In the genomic region with DNA sequence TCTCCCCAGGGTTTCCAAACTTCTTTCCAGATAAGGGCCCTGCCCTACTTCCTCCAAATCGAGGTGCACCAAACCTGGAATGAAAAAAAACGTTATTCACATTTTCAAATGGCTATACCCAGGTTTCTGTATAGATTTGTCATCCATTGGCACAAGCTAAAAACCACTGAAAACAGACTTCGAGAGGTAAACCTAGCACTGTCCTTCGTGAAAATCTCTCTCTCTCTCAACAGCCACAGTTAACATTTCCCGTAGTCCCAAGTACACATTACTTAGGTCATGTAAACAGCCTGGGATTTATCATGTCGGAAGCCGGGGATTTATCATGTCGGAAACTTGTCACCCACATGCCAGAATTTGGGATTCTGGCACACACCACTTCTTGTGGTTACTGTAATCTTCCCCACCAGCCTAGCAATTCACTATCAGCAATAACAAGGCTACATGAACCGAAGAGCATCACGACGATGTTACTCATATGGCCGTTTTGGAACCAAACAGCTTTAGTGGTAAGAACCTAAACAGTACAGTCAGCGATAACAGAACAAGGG, we compare ENCODE assay signal across 7 cellular contexts. TPM values are rescaled to one million over a fixed set of nuclear protein-coding genes. Genes with fewer than 3 reads are reported as not detected.
DNase-seq lines count a peak whose midpoint lies in the region; ATAC-seq and TF ChIP-seq lines count a peak whose summit lies in the region.

No MANE protein-coding gene starts in this region.

- H3K27ac ChIP-seq in SJSA1 (peak overlapping the region; percentile 97), fibroblast of lung (ENCODE audit: insufficient read depth, low read length) (peak overlapping the region; percentile 97), rectal smooth muscle tissue (ENCODE audit: low read depth, low read length) (peak overlapping the region; percentile 99)

- peaks cover 87% of the 10 kb centered on the region for H3K79me2 ChIP-seq in fibroblast of lung (ENCODE audit: control insufficient read depth, insufficient read depth, low read length)

- H3K9ac ChIP-seq in fibroblast of lung (ENCODE audit: insufficient read depth, low read length) (peak overlapping the region; percentile 95), rectal smooth muscle tissue (ENCODE audit: low read length) (peak overlapping the region; percentile 83)

- H3K9me3 ChIP-seq in SJSA1 (replicated peaks) (no peaks in the 10 kb centered on the region), fibroblast of lung (ENCODE audit: control insufficient read depth, insufficient read depth, low read depth, low read length) (no peaks in the 10 kb centered on the region)

- H3K4me1 ChIP-seq in SJSA1 (replicated peaks) (peaks cover 32% of the 10 kb centered on the region), fibroblast of lung (ENCODE audit: control insufficient read depth, extremely low read depth, insufficient read depth, low read length) (peaks cover 12% of the 10 kb centered on the region), rectal smooth muscle tissue (ENCODE audit: control insufficient read depth, insufficient read depth, low read length) (peaks cover 42% of the 10 kb centered on the region)

- TF ChIP-seq CTCF in fibroblast of lung (conservative IDR thresholded peaks at IDR 0.05 in 1 of 2, IDR thresholded peaks at IDR 0.05 in 1 of 2; ENCODE audit: low read depth in 1 of 2, low read length in 2 of 2), result no peak
- no peak for TF ChIP-seq CTCF in GM10248 (IDR thresholded peaks at IDR 0.05; ENCODE audit: control extremely low read depth, extremely low read depth, low read depth, missing control alignments)
- no peak for TF ChIP-seq CTCF in GM13976 (IDR thresholded peaks at IDR 0.05; ENCODE audit: borderline replicate concordance, control extremely low read depth, extremely low read depth, insufficient read depth, missing control alignments)

- H3K27me3 ChIP-seq in H7 (ENCODE audit: control insufficient read depth, insufficient read depth, low read length) (no peaks in the 10 kb centered on the region), SJSA1 (replicated peaks) (no peaks in the 10 kb centered on the region), fibroblast of lung (ENCODE audit: control insufficient read depth, insufficient read depth, low read length) (no peaks in the 10 kb centered on the region), rectal smooth muscle tissue (ENCODE audit: control insufficient read depth, insufficient read depth, low read length) (no peaks in the 10 kb centered on the region)

- CTCF ChIA-PET in GM10248 (lab: Yijun Ruan, JAX), result interaction anchor here (0.9 to 1.8 kb wide), 2 partner anchors 8 to 85 kb away, joined by 3 to 6 read pairs; a partner anchor contains a TSS

- peak overlapping the region; percentile 97 for H3K4me3 ChIP-seq in H7 (ENCODE audit: insufficient read depth, low read depth, low read length)
- H3K4me3 ChIP-seq in SJSA1, result peak overlapping the region; percentile 78
- H3K4me3 ChIP-seq in fibroblast of lung (replicated peaks in 1 of 4; ENCODE audit: control extremely low read depth in 1 of 4, insufficient read depth in 1 of 4, low read depth in 3 of 4, low read length in 4 of 4), result peak overlapping the region; percentile 74 to 100 (median 92)
- H3K4me3 ChIP-seq in rectal smooth muscle tissue (ENCODE audit: low read length), result peak overlapping the region; percentile 92

- POLR2A ChIA-PET in GM10248 (lab: Yijun Ruan, JAX), result interaction anchor here (0.8 to 4.0 kb wide), 11 partner anchors 8 to 131 kb away, joined by 3 to 89 read pairs (median 3); a partner anchor contains a TSS

- H3K36me3 ChIP-seq in H7 (replicated peaks; ENCODE audit: control insufficient read depth, insufficient read depth, low read length), result peaks cover 47% of the 10 kb centered on the region
- H3K36me3 ChIP-seq in SJSA1, result peaks cover 78% of the 10 kb centered on the region
- peaks cover 27% of the 10 kb centered on the region for H3K36me3 ChIP-seq in fibroblast of lung (ENCODE audit: control insufficient read depth, insufficient read depth, low read length)
- peaks cover 47% of the 10 kb centered on the region for H3K36me3 ChIP-seq in rectal smooth muscle tissue (ENCODE audit: control insufficient read depth, insufficient read depth, low read length)

- ATAC-seq in HG03469 (IDR thresholded peaks at IDR 0.05; ENCODE audit: unreplicated experiment), result no peak

- peak overlapping the region; percentile 71 for H3K4me2 ChIP-seq in fibroblast of lung (ENCODE audit: extremely low read depth, insufficient read depth, low read length)

- peaks cover 13% of the 10 kb centered on the region for H4K20me1 ChIP-seq in fibroblast of lung (ENCODE audit: control insufficient read depth, extremely low read depth, insufficient read depth, low read length)

- DNase-seq in H7, result no peak
- DNase-seq in SJSA1 (ENCODE audit: low read depth in 1 of 2, low spot score in 2 of 2), result no peak
- peak in 1 of 2 donors; percentile 80 for DNase-seq in fibroblast of lung (ENCODE audit: low read depth in 2 of 2)
- no peak for DNase-seq in GM10248 (ENCODE audit: extremely low spot score)
- DNase-seq in GM13976 (ENCODE audit: low spot score), result no peak

- H2AFZ ChIP-seq in fibroblast of lung (ENCODE audit: low read length), result no peak overlapping the region

- in situ Hi-C loops in GM13976 (cut with MboI; ENCODE audit: low sequenced_read_pairs, unreplicated experiment), result no loop called here

RNA-seq across cellular contexts. Expression of a gene that starts 1.2 kb away (rescaled TPM):
- total RNA-seq in H7 (2014; rRNA removed; shearing (Covaris generic)), result 163 and 238 TPM in 2 replicates
- total RNA-seq in SJSA1 (2014; rRNA removed; shearing (Covaris generic)), result 306 and 463 TPM in 2 replicates
- 393 and 439 TPM in 2 replicates for total RNA-seq in fibroblast of lung
- polyA plus RNA-seq in fibroblast of lung, result 560 and 598 TPM in 2 replicates
- polyA plus RNA-seq in fibroblast of lung (2012), result 398 and 441 TPM in 2 replicates
- polyA minus RNA-seq in fibroblast of lung (ENCODE audit: low replicate concordance), result 251 and 297 TPM in 2 replicates

RNA-seq across cellular contexts. Expression of a gene that starts 1.9 kb away (rescaled TPM):
- total RNA-seq in H7 (2014; rRNA removed; shearing (Covaris generic)), result 18.5 and 45.6 TPM in 2 replicates
- 32.5 and 36.7 TPM in 2 replicates for total RNA-seq in SJSA1 (2014; rRNA removed; shearing (Covaris generic))
- 24.4 and 24.8 TPM in 2 replicates for total RNA-seq in fibroblast of lung
- polyA plus RNA-seq in fibroblast of lung, result 12.6 and 16.6 TPM in 2 replicates
- polyA plus RNA-seq in fibroblast of lung (2012), result 10.4 and 10.8 TPM in 2 replicates
- 2.3 and 5.3 TPM in 2 replicates for polyA minus RNA-seq in fibroblast of lung (ENCODE audit: low replicate concordance)

RNA-seq across cellular contexts. Expression of a gene that starts 8.0 kb away (rescaled TPM):
- 42.3 and 47.8 TPM in 2 replicates for total RNA-seq in H7 (2014; rRNA removed; shearing (Covaris generic))
- 7.0 and 7.5 TPM in 2 replicates for total RNA-seq in SJSA1 (2014; rRNA removed; shearing (Covaris generic))
- 21.3 and 24.9 TPM in 2 replicates for total RNA-seq in fibroblast of lung
- polyA plus RNA-seq in fibroblast of lung, result 5.3 and 6.9 TPM in 2 replicates
- polyA plus RNA-seq in fibroblast of lung (2012), result 5.1 and 5.9 TPM in 2 replicates
- 0.96 and 8.8 TPM in 2 replicates for polyA minus RNA-seq in fibroblast of lung (ENCODE audit: low replicate concordance)

RNA-seq across cellular contexts. Expression of a gene that starts 55.9 kb away (rescaled TPM):
- 0.70 and 1.5 TPM in 2 replicates for total RNA-seq in H7 (2014; rRNA removed; shearing (Covaris generic))
- total RNA-seq in SJSA1 (2014; rRNA removed; shearing (Covaris generic)), result not detected in 2 replicates
- total RNA-seq in fibroblast of lung, result 4.4 and 9.1 TPM in 2 replicates
- polyA plus RNA-seq in fibroblast of lung, result 11.6 and 33.3 TPM in 2 replicates
- 5.4 and 20.7 TPM in 2 replicates for polyA plus RNA-seq in fibroblast of lung (2012)
- polyA minus RNA-seq in fibroblast of lung (ENCODE audit: low replicate concordance), result 8.2 TPM in 1 of 2 replicates, not detected in the other
